2 cellular contexts compared by ENCODE assay signal in the genomic region with DNA sequence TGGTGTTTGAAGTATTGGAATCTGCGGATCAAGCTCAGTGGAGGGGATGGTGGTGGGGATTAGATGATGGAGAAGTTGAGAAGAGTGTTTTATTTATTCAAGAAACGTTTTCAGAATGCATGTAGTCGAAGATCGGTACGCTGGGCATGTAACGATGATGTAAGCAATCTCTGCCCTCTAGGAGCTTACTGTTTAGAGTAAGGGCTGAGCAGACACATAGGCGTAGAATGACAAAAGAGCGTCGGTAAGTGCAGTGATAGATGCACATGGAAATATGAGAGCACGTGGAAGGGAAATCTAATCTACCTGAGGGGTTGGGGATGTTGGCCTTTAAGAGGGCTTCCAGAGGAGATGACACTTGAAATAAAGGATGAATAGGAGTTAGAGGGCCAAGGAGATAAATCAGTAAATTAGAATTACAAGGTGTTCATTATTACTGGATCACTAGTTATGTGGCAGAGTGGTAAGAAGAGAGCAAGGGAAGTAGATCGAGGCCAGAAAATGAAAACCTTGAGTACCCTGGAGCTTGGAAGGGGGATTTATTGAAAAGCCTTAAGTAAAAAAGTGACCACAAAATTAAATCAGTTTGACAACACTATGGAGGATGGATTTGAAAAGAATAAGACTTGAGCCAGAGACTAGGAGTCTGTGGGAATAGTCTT.
TF ChIP-seq lines count a peak whose summit lies in the region.

No MANE protein-coding gene starts in this region.

TF ChIP-seq in HEK293T, 16 proteins besides CTCF, POLR2A, EP300 and RAD21 (continued from another document):
- TF ChIP-seq PKNOX1 (IDR thresholded peaks at IDR 0.05): 0 out of 2 replicates have a peak, but pooled peaks have one; percentile 9
- no peak for TF ChIP-seq ELF4 (IDR thresholded peaks at IDR 0.05)
- no peak for TF ChIP-seq NFRKB (IDR thresholded peaks at IDR 0.05)
- TF ChIP-seq LEF1 (IDR thresholded peaks at IDR 0.05; ENCODE audit: borderline replicate concordance): no peak
- peak; percentile 77 for TF ChIP-seq L3MBTL2 (conservative IDR thresholded peaks at IDR 0.05)
- TF ChIP-seq HDGF (IDR thresholded peaks at IDR 0.05; ENCODE audit: borderline replicate concordance): no peak

TF ChIP-seq in K562, 482 proteins besides CTCF, POLR2A, EP300 and RAD21 (continued from another document and continues in another):
- TF ChIP-seq ZNF592 (IDR thresholded peaks at IDR 0.05) (peak; percentile 23; the same call in 1 of the 2 replicates), RBM14 (IDR thresholded peaks at IDR 0.05; ENCODE audit: borderline replicate concordance, insufficient read depth, low read depth, low read length) (no peak), GATA2 (CRISPR knock-in tag; IDR thresholded peaks at IDR 0.05) (no peak), SIX5 (IDR thresholded peaks at IDR 0.05; ENCODE audit: borderline replicate concordance in 1 of 2, insufficient read depth in 1 of 2, low read depth in 1 of 2, low read length in 2 of 2) (no peak), JUN (IDR thresholded peaks at IDR 0.05; ENCODE audit: borderline replicate concordance, low read depth, low read length) (0 out of 2 replicates have a peak, but pooled peaks have one; percentile 7), JUN (CRISPR knock-in tag; IDR thresholded peaks at IDR 0.05; ENCODE audit: borderline replicate concordance) (no peak), NKRF (IDR thresholded peaks at IDR 0.05; ENCODE audit: borderline replicate concordance) (peak; percentile 65; the same call in 1 of the 2 replicates), HNRNPK (IDR thresholded peaks at IDR 0.05; ENCODE audit: low read depth, low read length, poor library complexity, severe bottlenecking) (no peak), ZNF197 (CRISPR knock-in tag; IDR thresholded peaks at IDR 0.05; ENCODE audit: low read depth) (no peak), RHOXF2B (CRISPR knock-in tag; conservative IDR thresholded peaks at IDR 0.05) (no peak), ILF3 (IDR thresholded peaks at IDR 0.05; ENCODE audit: borderline replicate concordance) (no peak), MCM3 (IDR thresholded peaks at IDR 0.05) (no peak), FOXK2 (conservative IDR thresholded peaks at IDR 0.05 in 1 of 2, IDR thresholded peaks at IDR 0.05 in 1 of 2; ENCODE audit: low read depth in 2 of 2) (peak in 1 of 2 experiments; percentile 67; a peak in 2 of 4 replicates), BMI1 (IDR thresholded peaks at IDR 0.05; ENCODE audit: low read length) (no peak), KLF1 (tag; IDR thresholded peaks at IDR 0.05) (no peak), DPF2 (IDR thresholded peaks at IDR 0.05) (no peak), IFI16 (CRISPR knock-in tag; IDR thresholded peaks at IDR 0.05) (no peak), SPI1 (IDR thresholded peaks at IDR 0.05; ENCODE audit: borderline replicate concordance, low read depth, low read length) (no peak), ZNF707 (CRISPR knock-in tag; conservative IDR thresholded peaks at IDR 0.05) (no peak), ZNF12 (CRISPR knock-in tag; IDR thresholded peaks at IDR 0.05) (no peak), EWSR1 (IDR thresholded peaks at IDR 0.05; ENCODE audit: borderline replicate concordance, low read depth, partially characterized antibody) (no peak), GTF2F1 (IDR thresholded peaks at IDR 0.05; ENCODE audit: low read depth, low read length) (0 out of 2 replicates have a peak, but pooled peaks have one; percentile 0), CBX3 (IDR thresholded peaks at IDR 0.05; ENCODE audit: borderline replicate concordance in 1 of 2, low read length in 2 of 2) (0 out of 3 replicates have a peak, but pooled peaks of 1 of the 2 experiments have one; percentile 29), HNRNPH1 (optimal IDR thresholded peaks at IDR 0.05; ENCODE audit: low read depth, low read length) (no peak), ESRRB (CRISPR knock-in tag; IDR thresholded peaks at IDR 0.05; ENCODE audit: borderline replicate concordance) (no peak), ILK (tag; IDR thresholded peaks at IDR 0.05; ENCODE audit: borderline replicate concordance, low read depth) (no peak), SRSF7 (optimal IDR thresholded peaks at IDR 0.05; ENCODE audit: low read depth, low read length) (no peak), SUPT5H (IDR thresholded peaks at IDR 0.05) (no peak), GATAD2A (IDR thresholded peaks at IDR 0.05) (no peak), CHD1 (IDR thresholded peaks at IDR 0.05; ENCODE audit: low read length) (no peak), LEF1 (IDR thresholded peaks at IDR 0.05) (0 out of 2 replicates have a peak, but pooled peaks have one; percentile 44), NCOA4 (IDR thresholded peaks at IDR 0.05; ENCODE audit: partially characterized antibody) (no peak), PRMT5 (CRISPR knock-in tag; IDR thresholded peaks at IDR 0.05) (no peak), WHSC1 (IDR thresholded peaks at IDR 0.05; ENCODE audit: low read length) (no peak)
- TF ChIP-seq, protein P1, sequence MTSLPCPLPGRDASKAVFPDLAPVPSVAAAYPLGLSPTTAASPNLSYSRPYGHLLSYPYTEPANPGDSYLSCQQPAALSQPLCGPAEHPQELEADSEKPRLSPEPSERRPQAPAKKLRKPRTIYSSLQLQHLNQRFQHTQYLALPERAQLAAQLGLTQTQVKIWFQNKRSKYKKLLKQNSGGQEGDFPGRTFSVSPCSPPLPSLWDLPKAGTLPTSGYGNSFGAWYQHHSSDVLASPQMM (CRISPR knock-in tag; IDR thresholded peaks at IDR 0.05): no peak
- TF ChIP-seq, protein P2, sequence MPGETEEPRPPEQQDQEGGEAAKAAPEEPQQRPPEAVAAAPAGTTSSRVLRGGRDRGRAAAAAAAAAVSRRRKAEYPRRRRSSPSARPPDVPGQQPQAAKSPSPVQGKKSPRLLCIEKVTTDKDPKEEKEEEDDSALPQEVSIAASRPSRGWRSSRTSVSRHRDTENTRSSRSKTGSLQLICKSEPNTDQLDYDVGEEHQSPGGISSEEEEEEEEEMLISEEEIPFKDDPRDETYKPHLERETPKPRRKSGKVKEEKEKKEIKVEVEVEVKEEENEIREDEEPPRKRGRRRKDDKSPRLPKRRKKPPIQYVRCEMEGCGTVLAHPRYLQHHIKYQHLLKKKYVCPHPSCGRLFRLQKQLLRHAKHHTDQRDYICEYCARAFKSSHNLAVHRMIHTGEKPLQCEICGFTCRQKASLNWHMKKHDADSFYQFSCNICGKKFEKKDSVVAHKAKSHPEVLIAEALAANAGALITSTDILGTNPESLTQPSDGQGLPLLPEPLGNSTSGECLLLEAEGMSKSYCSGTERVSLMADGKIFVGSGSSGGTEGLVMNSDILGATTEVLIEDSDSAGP (CRISPR knock-in tag; IDR thresholded peaks at IDR 0.05): no peak
- TF ChIP-seq, protein P3, sequence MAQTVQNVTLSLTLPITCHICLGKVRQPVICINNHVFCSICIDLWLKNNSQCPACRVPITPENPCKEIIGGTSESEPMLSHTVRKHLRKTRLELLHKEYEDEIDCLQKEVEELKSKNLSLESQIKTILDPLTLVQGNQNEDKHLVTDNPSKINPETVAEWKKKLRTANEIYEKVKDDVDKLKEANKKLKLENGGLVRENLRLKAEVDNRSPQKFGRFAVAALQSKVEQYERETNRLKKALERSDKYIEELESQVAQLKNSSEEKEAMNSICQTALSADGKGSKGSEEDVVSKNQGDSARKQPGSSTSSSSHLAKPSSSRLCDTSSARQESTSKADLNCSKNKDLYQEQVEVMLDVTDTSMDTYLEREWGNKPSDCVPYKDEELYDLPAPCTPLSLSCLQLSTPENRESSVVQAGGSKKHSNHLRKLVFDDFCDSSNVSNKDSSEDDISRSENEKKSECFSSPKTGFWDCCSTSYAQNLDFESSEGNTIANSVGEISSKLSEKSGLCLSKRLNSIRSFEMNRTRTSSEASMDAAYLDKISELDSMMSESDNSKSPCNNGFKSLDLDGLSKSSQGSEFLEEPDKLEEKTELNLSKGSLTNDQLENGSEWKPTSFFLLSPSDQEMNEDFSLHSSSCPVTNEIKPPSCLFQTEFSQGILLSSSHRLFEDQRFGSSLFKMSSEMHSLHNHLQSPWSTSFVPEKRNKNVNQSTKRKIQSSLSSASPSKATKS (CRISPR knock-in tag; IDR thresholded peaks at IDR 0.05): no peak
- TF ChIP-seq, protein P4, sequence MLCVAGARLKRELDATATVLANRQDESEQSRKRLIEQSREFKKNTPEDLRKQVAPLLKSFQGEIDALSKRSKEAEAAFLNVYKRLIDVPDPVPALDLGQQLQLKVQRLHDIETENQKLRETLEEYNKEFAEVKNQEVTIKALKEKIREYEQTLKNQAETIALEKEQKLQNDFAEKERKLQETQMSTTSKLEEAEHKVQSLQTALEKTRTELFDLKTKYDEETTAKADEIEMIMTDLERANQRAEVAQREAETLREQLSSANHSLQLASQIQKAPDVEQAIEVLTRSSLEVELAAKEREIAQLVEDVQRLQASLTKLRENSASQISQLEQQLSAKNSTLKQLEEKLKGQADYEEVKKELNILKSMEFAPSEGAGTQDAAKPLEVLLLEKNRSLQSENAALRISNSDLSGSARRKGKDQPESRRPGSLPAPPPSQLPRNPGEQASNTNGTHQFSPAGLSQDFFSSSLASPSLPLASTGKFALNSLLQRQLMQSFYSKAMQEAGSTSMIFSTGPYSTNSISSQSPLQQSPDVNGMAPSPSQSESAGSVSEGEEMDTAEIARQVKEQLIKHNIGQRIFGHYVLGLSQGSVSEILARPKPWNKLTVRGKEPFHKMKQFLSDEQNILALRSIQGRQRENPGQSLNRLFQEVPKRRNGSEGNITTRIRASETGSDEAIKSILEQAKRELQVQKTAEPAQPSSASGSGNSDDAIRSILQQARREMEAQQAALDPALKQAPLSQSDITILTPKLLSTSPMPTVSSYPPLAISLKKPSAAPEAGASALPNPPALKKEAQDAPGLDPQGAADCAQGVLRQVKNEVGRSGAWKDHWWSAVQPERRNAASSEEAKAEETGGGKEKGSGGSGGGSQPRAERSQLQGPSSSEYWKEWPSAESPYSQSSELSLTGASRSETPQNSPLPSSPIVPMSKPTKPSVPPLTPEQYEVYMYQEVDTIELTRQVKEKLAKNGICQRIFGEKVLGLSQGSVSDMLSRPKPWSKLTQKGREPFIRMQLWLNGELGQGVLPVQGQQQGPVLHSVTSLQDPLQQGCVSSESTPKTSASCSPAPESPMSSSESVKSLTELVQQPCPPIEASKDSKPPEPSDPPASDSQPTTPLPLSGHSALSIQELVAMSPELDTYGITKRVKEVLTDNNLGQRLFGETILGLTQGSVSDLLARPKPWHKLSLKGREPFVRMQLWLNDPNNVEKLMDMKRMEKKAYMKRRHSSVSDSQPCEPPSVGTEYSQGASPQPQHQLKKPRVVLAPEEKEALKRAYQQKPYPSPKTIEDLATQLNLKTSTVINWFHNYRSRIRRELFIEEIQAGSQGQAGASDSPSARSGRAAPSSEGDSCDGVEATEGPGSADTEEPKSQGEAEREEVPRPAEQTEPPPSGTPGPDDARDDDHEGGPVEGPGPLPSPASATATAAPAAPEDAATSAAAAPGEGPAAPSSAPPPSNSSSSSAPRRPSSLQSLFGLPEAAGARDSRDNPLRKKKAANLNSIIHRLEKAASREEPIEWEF (CRISPR knock-in tag; IDR thresholded peaks at IDR 0.05): no peak
- TF ChIP-seq, protein P5, sequence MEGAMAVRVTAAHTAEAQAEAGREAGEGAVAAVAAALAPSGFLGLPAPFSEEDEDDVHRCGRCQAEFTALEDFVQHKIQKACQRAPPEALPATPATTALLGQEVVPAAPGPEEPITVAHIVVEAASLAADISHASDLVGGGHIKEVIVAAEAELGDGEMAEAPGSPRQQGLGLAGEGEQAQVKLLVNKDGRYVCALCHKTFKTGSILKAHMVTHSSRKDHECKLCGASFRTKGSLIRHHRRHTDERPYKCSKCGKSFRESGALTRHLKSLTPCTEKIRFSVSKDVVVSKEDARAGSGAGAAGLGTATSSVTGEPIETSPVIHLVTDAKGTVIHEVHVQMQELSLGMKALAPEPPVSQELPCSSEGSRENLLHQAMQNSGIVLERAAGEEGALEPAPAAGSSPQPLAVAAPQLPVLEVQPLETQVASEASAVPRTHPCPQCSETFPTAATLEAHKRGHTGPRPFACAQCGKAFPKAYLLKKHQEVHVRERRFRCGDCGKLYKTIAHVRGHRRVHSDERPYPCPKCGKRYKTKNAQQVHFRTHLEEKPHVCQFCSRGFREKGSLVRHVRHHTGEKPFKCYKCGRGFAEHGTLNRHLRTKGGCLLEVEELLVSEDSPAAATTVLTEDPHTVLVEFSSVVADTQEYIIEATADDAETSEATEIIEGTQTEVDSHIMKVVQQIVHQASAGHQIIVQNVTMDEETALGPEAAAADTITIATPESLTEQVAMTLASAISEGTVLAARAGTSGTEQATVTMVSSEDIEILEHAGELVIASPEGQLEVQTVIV (CRISPR knock-in tag; IDR thresholded peaks at IDR 0.05; ENCODE audit: borderline replicate concordance): no peak
